Comparison of ENCODE assay signal across 36 cellular contexts in the genomic region with DNA sequence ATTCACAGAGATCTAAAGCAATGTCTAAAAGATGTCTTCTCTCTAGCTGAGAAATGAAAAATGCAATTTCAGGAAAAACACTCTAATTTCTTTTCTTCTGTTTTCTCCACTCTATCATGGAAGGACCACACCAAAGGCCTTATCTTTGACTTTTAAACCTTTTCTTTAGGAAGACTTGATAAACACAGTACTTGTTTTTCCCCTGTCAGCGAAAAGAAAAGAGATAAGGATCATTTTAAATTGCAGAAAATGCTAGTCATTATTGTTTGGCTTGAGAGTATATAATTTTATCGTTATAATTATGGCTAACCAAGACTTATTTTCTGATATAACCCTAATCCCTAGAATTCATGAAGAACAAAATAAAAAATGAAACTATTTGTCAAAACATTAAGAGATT.
"Had no signal": no experiment of that assay in that cellular context is flagged by ENCODE, and none has a peak within 500 bp of the region (broad histone marks: within the 10 kb centered on the region; RNA-seq: fewer than 3 reads in every experiment).

No MANE protein-coding gene starts in this region.

- H3K9me3 ChIP-seq: adrenal gland had no signal

- H3K9me3 Mint-ChIP-seq: activated CD4-positive, alpha-beta T cell treated with anti-CD3 and anti-CD28 coated beads, Interleukin-2, amount 10 ng/mL, durations not matched to agents 24 days and 14 days; activated naive CD4-positive, alpha-beta T cell treated with anti-CD3 and anti-CD28 coated beads, Interleukin-2, amount 10 ng/mL, durations not matched to agents 7 days and 5 days had no signal

- DNase-seq: activated B cell treated with CpG ODN at 0.5 μM for 24 hours; activated CD4-positive, alpha-beta memory T cell treated with anti-CD3 and anti-CD28 coated beads for 36 hours; activated CD4-positive, alpha-beta T cell treated with anti-CD3 and anti-CD28 coated beads for 4 hours; activated CD4-positive, alpha-beta T cell treated with anti-CD3 and anti-CD28 coated beads, Interleukin-2, amount 10 ng/mL, durations not matched to agents 24 days and 14 days; activated CD4-positive, alpha-beta T cell treated with anti-CD3 and anti-CD28 coated beads, Interleukin-2, amount 50 U/mL, for 1 hour; activated CD4-positive, alpha-beta T cell treated with anti-CD3 and anti-CD28 coated beads, Interleukin-2, amount 50 U/mL, for 4 hours; activated CD4-positive, CD25-positive, alpha-beta regulatory T cell treated with anti-CD3 and anti-CD28 coated beads, Interleukin-2, amount 50 U/mL, for 72 hours; activated CD8-positive, alpha-beta memory T cell treated with anti-CD3 and anti-CD28 coated beads, Interleukin-2, amount 50 U/mL, for 4 hours; activated CD8-positive, alpha-beta T cell treated with anti-CD3 and anti-CD28 coated beads for 36 hours; activated effector memory CD4-positive, alpha-beta T cell treated with anti-CD3 and anti-CD28 coated beads, Interleukin-2, amount 50 U/mL, for 16 hours; activated naive CD4-positive, alpha-beta T cell treated with anti-CD3 and anti-CD28 coated beads, Interleukin-2, amount 10 ng/mL, durations not matched to agents 7 days and 5 days; activated naive CD4-positive, alpha-beta T cell treated with Interleukin-2 at 50 U/mL for 16 hours; activated T-cell treated with anti-CD3 and anti-CD28 coated beads for 4 hours; activated T-cell treated with anti-CD3 and anti-CD28 coated beads, Interleukin-2, amount 50 U/mL, for 1 hour; activated T-cell treated with anti-CD3 and anti-CD28 coated beads, Interleukin-2, amount 50 U/mL, for 4 hours; activated T-cell treated with anti-CD3 and anti-CD28 coated beads, Interleukin-2, amount 50 U/mL, for 72 hours; adrenal gland; amniotic stem cell; aorta; caudate nucleus; SW 1271; T-helper 1 cell; T-helper 2 cell; T-helper 9 cell had no signal

- H3K27ac Mint-ChIP-seq: activated B cell treated with CpG ODN at 0.5 μM for 24 hours; activated CD4-positive, alpha-beta memory T cell treated with anti-CD3 and anti-CD28 coated beads for 36 hours; activated CD4-positive, alpha-beta T cell treated with anti-CD3 and anti-CD28 coated beads, Interleukin-2, amount 10 ng/mL, durations not matched to agents 24 days and 14 days; activated CD8-positive, alpha-beta T cell treated with anti-CD3 and anti-CD28 coated beads for 36 hours; activated naive CD4-positive, alpha-beta T cell treated with anti-CD3 and anti-CD28 coated beads, Interleukin-2, amount 10 ng/mL, durations not matched to agents 7 days and 5 days; activated naive CD4-positive, alpha-beta T cell treated with anti-CD3 and anti-CD28 coated beads, Interleukin-2, amount 50 U/mL, for 24 hours; activated naive CD8-positive, alpha-beta T cell; activated T-cell treated with anti-CD3 and anti-CD28 coated beads, Interleukin-2, amount 50 U/mL, for 72 hours; activated T-helper 1 cell treated with anti-CD3 and anti-CD28 coated beads, Interleukin-12 subunit alpha, Interleukin-12 subunit beta, Interleukin-2, Interleukin-4 antibody, amounts not matched to agents 30 ng/mL and 10 ng/mL and 1 ng/mL, durations not matched to agents 14 hours and 24 hours and 36 hours; activated T-helper 17 cell treated with anti-CD3 and anti-CD28 coated beads, Interleukin-2, amount 50 U/mL, for 72 hours; T-helper 1 cell treated with Interleukin-12 subunit alpha and Interleukin-12 subunit beta and Interleukin-4 antibody, amounts not matched to agents 30 μg/mL and 1 μg/mL, for 36 hours; T-helper 2 cell treated with Interferon-gamma antibody and Interleukin-4, amounts not matched to agents 5 μg/mL and 100 μg/mL, for 36 hours had no signal

- ATAC-seq: activated CD8-positive, alpha-beta T cell treated with anti-CD3 and anti-CD28 coated beads for 36 hours; activated T-cell treated with anti-CD3 and anti-CD28 coated beads, Interleukin-2, amount 50 U/mL, for 4 hours; activated T-cell treated with anti-CD3 and anti-CD28 coated beads, Interleukin-2, amount 50 U/mL, for 72 hours; activated T-helper 17 cell treated with anti-CD3 and anti-CD28 coated beads, Interleukin-2, amount 50 U/mL, for 72 hours had no signal

- FAIRE-seq: bronchial epithelial cell, TTC549 had no signal

- H3K4me3 Mint-ChIP-seq: activated B cell treated with CpG ODN at 0.5 μM for 24 hours; activated CD4-positive, alpha-beta memory T cell treated with anti-CD3 and anti-CD28 coated beads for 36 hours; activated CD4-positive, alpha-beta T cell treated with anti-CD3 and anti-CD28 coated beads, Interleukin-2, amount 10 ng/mL, durations not matched to agents 24 days and 14 days; activated CD8-positive, alpha-beta T cell treated with anti-CD3 and anti-CD28 coated beads for 36 hours; activated naive CD4-positive, alpha-beta T cell treated with anti-CD3 and anti-CD28 coated beads, Interleukin-2, amount 10 ng/mL, durations not matched to agents 7 days and 5 days; activated naive CD4-positive, alpha-beta T cell treated with anti-CD3 and anti-CD28 coated beads, Interleukin-2, amount 50 U/mL, for 24 hours; activated naive CD8-positive, alpha-beta T cell; activated T-cell treated with anti-CD3 and anti-CD28 coated beads, Interleukin-2, amount 50 U/mL, for 4 hours; activated T-cell treated with anti-CD3 and anti-CD28 coated beads, Interleukin-2, amount 50 U/mL, for 72 hours; activated T-helper 1 cell treated with anti-CD3 and anti-CD28 coated beads, Interleukin-12 subunit alpha, Interleukin-12 subunit beta, Interleukin-2, Interleukin-4 antibody, amounts not matched to agents 30 ng/mL and 10 ng/mL and 1 ng/mL, durations not matched to agents 14 hours and 24 hours and 36 hours; activated T-helper 17 cell treated with anti-CD3 and anti-CD28 coated beads, Interleukin-2, amount 50 U/mL, for 72 hours; brain; central memory CD8-positive, alpha-beta T cell; T-helper 1 cell treated with Interleukin-12 subunit alpha and Interleukin-12 subunit beta and Interleukin-4 antibody, amounts not matched to agents 30 μg/mL and 1 μg/mL, for 36 hours; T-helper 2 cell treated with Interferon-gamma antibody and Interleukin-4, amounts not matched to agents 5 μg/mL and 100 μg/mL, for 36 hours had no signal

- H3K4me1 Mint-ChIP-seq: activated B cell treated with CpG ODN at 0.5 μM for 24 hours; activated CD4-positive, alpha-beta T cell treated with anti-CD3 and anti-CD28 coated beads, Interleukin-2, amount 10 ng/mL, durations not matched to agents 24 days and 14 days; activated naive CD4-positive, alpha-beta T cell treated with anti-CD3 and anti-CD28 coated beads, Interleukin-2, amount 10 ng/mL, durations not matched to agents 7 days and 5 days; activated naive CD4-positive, alpha-beta T cell treated with anti-CD3 and anti-CD28 coated beads, Interleukin-2, amount 50 U/mL, for 24 hours; activated T-helper 17 cell treated with anti-CD3 and anti-CD28 coated beads, Interleukin-2, amount 50 U/mL, for 72 hours; central memory CD8-positive, alpha-beta T cell had no signal

- H3K36me3 ChIP-seq: adrenal gland, cardiac muscle cell had no signal

- H3K27me3 Mint-ChIP-seq: activated B cell treated with CpG ODN at 0.5 μM for 24 hours; activated CD4-positive, alpha-beta memory T cell treated with anti-CD3 and anti-CD28 coated beads for 36 hours; activated CD4-positive, alpha-beta T cell treated with anti-CD3 and anti-CD28 coated beads, Interleukin-2, amount 10 ng/mL, durations not matched to agents 24 days and 14 days; activated CD8-positive, alpha-beta T cell treated with anti-CD3 and anti-CD28 coated beads for 36 hours; activated naive CD4-positive, alpha-beta T cell treated with anti-CD3 and anti-CD28 coated beads, Interleukin-2, amount 10 ng/mL, durations not matched to agents 7 days and 5 days; activated naive CD4-positive, alpha-beta T cell treated with anti-CD3 and anti-CD28 coated beads, Interleukin-2, amount 50 U/mL, for 24 hours; activated naive CD8-positive, alpha-beta T cell; activated T-helper 17 cell treated with anti-CD3 and anti-CD28 coated beads, Interleukin-2, amount 50 U/mL, for 72 hours; central memory CD8-positive, alpha-beta T cell had no signal

- H3K4me1 ChIP-seq: adrenal gland had no signal

- H3K4me3 ChIP-seq: adrenal gland, cardiac muscle cell had no signal

- H3K27ac ChIP-seq: adrenal gland, cardiac muscle cell, VCaP had no signal

- H3K36me3 Mint-ChIP-seq: activated CD4-positive, alpha-beta memory T cell treated with anti-CD3 and anti-CD28 coated beads for 36 hours; activated naive CD4-positive, alpha-beta T cell treated with anti-CD3 and anti-CD28 coated beads, Interleukin-2, amount 10 ng/mL, durations not matched to agents 7 days and 5 days; activated naive CD4-positive, alpha-beta T cell treated with anti-CD3 and anti-CD28 coated beads, Interleukin-2, amount 50 U/mL, for 24 hours; activated naive CD8-positive, alpha-beta T cell; brain had no signal

- H3K27me3 ChIP-seq: adrenal gland, cardiac muscle cell had no signal
